ENCODE assay signal across 1 cellular context in the genomic region with DNA sequence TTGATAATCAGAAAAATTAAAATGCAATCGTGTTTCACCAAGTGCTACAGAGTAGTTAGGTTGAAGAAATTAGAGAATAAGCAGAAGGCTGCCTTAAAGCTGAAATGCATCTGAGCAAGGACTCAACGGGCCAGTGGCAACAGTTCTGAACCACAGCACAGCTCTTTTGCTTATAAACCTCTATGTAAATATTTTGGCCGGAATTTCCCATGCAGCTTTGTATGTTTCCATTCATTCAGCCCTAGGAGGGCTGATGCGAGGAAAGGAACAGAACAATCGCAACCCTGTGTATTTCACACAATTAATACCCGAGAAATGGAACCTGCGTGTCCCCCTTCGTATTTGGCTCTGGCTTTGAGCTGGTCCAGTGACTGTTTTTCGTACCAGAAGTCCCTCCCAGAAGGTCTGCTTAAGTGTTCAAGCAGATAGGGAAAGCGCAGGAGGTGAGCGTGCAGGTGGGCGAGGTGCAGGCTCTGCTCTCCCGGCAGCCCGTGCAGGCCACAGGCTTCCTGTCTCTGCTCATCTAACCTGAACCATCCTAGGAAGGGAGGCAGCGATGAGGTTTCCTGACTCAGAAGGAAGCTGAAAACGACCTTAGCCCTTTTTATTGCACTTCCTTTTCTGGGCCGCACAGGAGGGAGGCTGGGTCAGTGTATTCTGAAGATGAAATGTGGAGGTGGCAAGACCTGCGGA.
TF ChIP-seq lines count a peak whose summit lies in the region.

No MANE protein-coding gene starts in this region.

TF ChIP-seq in IMR-90, 13 proteins besides CTCF, POLR2A, EP300 and RAD21 (continued from another document):
- TF ChIP-seq MXI1 (IDR thresholded peaks at IDR 0.05; ENCODE audit: borderline replicate concordance, low read depth, low read length) = no peak
- no peak for TF ChIP-seq FOS (IDR thresholded peaks at IDR 0.05; ENCODE audit: low read depth, low read length)
- no peak for TF ChIP-seq RCOR1 (IDR thresholded peaks at IDR 0.05; ENCODE audit: insufficient replicate concordance, low read length)
- no peak for TF ChIP-seq BHLHE40 (IDR thresholded peaks at IDR 0.05; ENCODE audit: low read depth, low read length)
- no peak for TF ChIP-seq MAFK (IDR thresholded peaks at IDR 0.05; ENCODE audit: low read depth, low read length)
- TF ChIP-seq, protein P1, sequence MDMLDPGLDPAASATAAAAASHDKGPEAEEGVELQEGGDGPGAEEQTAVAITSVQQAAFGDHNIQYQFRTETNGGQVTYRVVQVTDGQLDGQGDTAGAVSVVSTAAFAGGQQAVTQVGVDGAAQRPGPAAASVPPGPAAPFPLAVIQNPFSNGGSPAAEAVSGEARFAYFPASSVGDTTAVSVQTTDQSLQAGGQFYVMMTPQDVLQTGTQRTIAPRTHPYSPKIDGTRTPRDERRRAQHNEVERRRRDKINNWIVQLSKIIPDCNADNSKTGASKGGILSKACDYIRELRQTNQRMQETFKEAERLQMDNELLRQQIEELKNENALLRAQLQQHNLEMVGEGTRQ (IDR thresholded peaks at IDR 0.05; ENCODE audit: low read depth, low read length) = no peak
- TF ChIP-seq CEBPB (IDR thresholded peaks at IDR 0.05; ENCODE audit: low read depth, low read length) = no peak
- TF ChIP-seq NFE2L2 (IDR thresholded peaks at IDR 0.05; ENCODE audit: low read depth, low read length) = no peak
TF ChIP-seq in IMR-90: peak in this region for 0.
